ENCODE assay signal across 8 cellular contexts in the genomic region with DNA sequence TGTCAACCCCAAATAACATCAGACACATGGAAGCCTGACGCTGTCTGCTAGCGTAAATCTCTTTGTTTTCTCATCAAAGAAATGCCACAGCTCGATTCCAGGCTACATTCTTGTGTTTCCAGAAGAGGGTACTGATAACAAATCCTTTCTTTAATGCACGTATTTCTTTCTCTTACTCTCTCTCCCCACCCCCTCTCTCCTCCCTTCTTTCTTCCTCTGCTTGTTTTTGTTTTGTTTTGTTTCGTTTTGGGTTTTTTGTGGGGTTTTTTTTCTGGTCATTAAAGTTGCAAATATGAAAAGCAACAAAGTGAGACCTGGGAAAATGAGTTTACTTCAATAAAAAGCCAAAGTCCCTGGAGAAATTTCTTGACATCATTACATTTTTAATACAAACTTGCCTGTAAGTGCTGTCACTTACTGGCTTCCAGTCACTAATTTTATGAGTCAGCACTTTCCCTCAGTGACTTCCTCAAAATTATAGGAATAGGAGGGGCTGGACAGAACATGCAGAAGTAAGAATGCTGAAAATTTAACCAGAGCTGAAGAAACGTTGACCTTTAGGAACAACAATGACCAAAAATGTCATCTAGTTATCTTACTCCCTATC.
A peak's percentile ranks its signal among the peaks of the same experiment; 100 is the strongest.
DNase-seq lines count a peak whose midpoint lies in the region; ATAC-seq, FAIRE-seq and TF ChIP-seq lines count a peak whose summit lies in the region.

No MANE protein-coding gene starts in this region.

- H4K20me1 ChIP-seq in GM12878 (ENCODE audit: control insufficient read depth, insufficient read depth) = no peaks in the 10 kb centered on the region

- ATAC-seq in GM21528 (IDR thresholded peaks at IDR 0.05; ENCODE audit: low FRiP score, unreplicated experiment) (peak; percentile 76), GM12878 (peak; percentile 63), GM18861 (IDR thresholded peaks at IDR 0.05; ENCODE audit: unreplicated experiment) (no peak)

- H3K27me3 ChIP-seq in GM12878 (replicated peaks in 1 of 2; ENCODE audit: control insufficient read depth in 2 of 2, insufficient read depth in 2 of 2, low read length in 1 of 2) (no peaks in the 10 kb centered on the region), transverse colon (no peaks in the 10 kb centered on the region)

- in situ Hi-C loops in GM12878 (cut with MboI) = no loop called here
- in situ Hi-C loops in transverse colon (cut with MboI; ENCODE audit: low pct_ligation_motif_present in 1 of 4, low pct_unique_long_range_greater_than_20kb in 1 of 4, low sequenced_read_pairs in 3 of 4) = loop anchor here in 1 of 4 donors (25.0 kb wide), 1 partner anchor 591 kb away; no protein-coding TSS in a partner anchor

- 8% methylated on average over 6 of the region's 6 CpGs for WGBS in GM12878 (ENCODE audit: insufficient coverage, insufficient replicate concordance, low lambda C conversion rate, missing lambda C conversion rate)
- WGBS in transverse colon (ENCODE audit: low coverage in 1 of 2), 2 donors = 27 to 35% methylated on average over 4 to 6 of the region's 6 CpGs

- H3K79me2 ChIP-seq in GM12878 (ENCODE audit: control insufficient read depth, insufficient read depth, low read length) = no peaks in the 10 kb centered on the region

- no peaks in the 10 kb centered on the region for H3K36me3 ChIP-seq in GM12878 (ENCODE audit: control insufficient read depth in 2 of 2, insufficient read depth in 2 of 2, low read length in 1 of 2)
- H3K36me3 ChIP-seq in transverse colon = no peaks in the 10 kb centered on the region

- H3K4me3 ChIP-seq in GM12878 (no peak overlapping the region), transverse colon (peak overlapping the region in 1 of 4 donors; percentile 17)

- POLR2A ChIA-PET in GM12878 (lab: Charles Lee) = interaction anchor here (1.5 kb wide), 1 partner anchor 105 kb away, joined by 3 read pairs; no protein-coding TSS in a partner anchor

- TF ChIP-seq EP300 in GM12878 (IDR thresholded peaks at IDR 0.05; ENCODE audit: borderline replicate concordance in 1 of 2, control insufficient read depth in 1 of 2, low read depth in 2 of 2, low read length in 2 of 2) (no peak), transverse colon (IDR thresholded peaks at IDR 0.05; ENCODE audit: low read depth) (no peak)

- SMC1A ChIA-PET in GM12878 (lab: Charles Lee; ENCODE audit: uncharacterized antibody, unreplicated experiment) = interaction anchor here (0.7 to 2.2 kb wide), 9 partner anchors 29 to 591 kb away, joined by 3 to 13 read pairs (median 3); no protein-coding TSS in a partner anchor

- no peak for TF ChIP-seq POLR2A in GM12878 (IDR thresholded peaks at IDR 0.05; ENCODE audit: low read depth, low read length)
- TF ChIP-seq POLR2A in transverse colon (IDR thresholded peaks at IDR 0.05) = no peak

- H3K4me1 ChIP-seq in GM12878 (ENCODE audit: control insufficient read depth, insufficient read depth, low read length) (peaks cover 10% of the 10 kb centered on the region), transverse colon (peaks cover 0 to 25% (median 1%) of the 10 kb centered on the region in 4 donors)

- peak in 2 of 3 experiments; percentile 37 to 46; a peak in 4 of 6 replicates for TF ChIP-seq CTCF in GM12878 (IDR thresholded peaks at IDR 0.05 in 2 of 3, conservative IDR thresholded peaks at IDR 0.05 in 1 of 3; ENCODE audit: control insufficient read depth in 2 of 3, extremely low read depth in 1 of 3, insufficient read depth in 1 of 3, low read depth in 3 of 3, low read length in 3 of 3)
- peak in 4 of 5 experiments; percentile 4 to 21 (median 15) for TF ChIP-seq CTCF in transverse colon (IDR thresholded peaks at IDR 0.05)

- DNase-seq in EH (ENCODE audit: low read depth) (peak; percentile 65), NCI-H460 (ENCODE audit: extremely low read depth, low read depth) (peak; percentile 65), GM12878 (ENCODE audit: low read depth, low spot score) (no peak), left kidney (ENCODE audit: low read depth, low spot score) (peak; percentile 54), transverse colon (no peak), DMS153 treated with DMSO at 0.1 percent for 48 hours (lab: John Stamatoyannopoulos, UW; ENCODE audit: unreplicated experiment) (no peak)

- CTCF ChIA-PET in GM12878 (lab: Yijun Ruan, JAX) = interaction anchor here (0.6 to 2.2 kb wide), 8 partner anchors 18 to 591 kb away, joined by 3 to 9 read pairs (median 4); no protein-coding TSS in a partner anchor

- peak overlapping the region; percentile 59; the same call in 1 of the 2 replicates for H3K4me2 ChIP-seq in GM12878 (ENCODE audit: control insufficient read depth, insufficient read depth)

- RAD21 ChIA-PET in GM12878 (lab: Charles Lee; ENCODE audit: unreplicated experiment) = interaction anchor here (0.7 to 1.6 kb wide), 6 partner anchors 10 to 591 kb away, joined by 3 to 9 read pairs (median 3); no protein-coding TSS in a partner anchor

- no TSS peak for BruUV-seq in GM12878 (replicated peaks; lab: Mats Ljungman, UMichigan)

- peak overlapping the region; percentile 74 for H2AFZ ChIP-seq in GM12878 (ENCODE audit: control insufficient read depth, low read depth, low read length)

- H3K27ac ChIP-seq in GM12878 (ENCODE audit: control insufficient read depth, insufficient read depth) (no peak overlapping the region), transverse colon (no peak overlapping the region)

- peak; percentile 70 for TF ChIP-seq RAD21 in GM12878 (IDR thresholded peaks at IDR 0.05; ENCODE audit: insufficient read depth, low read depth, low read length)

- H3K9me3 ChIP-seq in GM12878 (replicated peaks; ENCODE audit: control insufficient read depth, insufficient read depth, low read length) = no peaks in the 10 kb centered on the region
- no peaks in the 10 kb centered on the region for H3K9me3 ChIP-seq in transverse colon

- peak overlapping the region; percentile 16; the same call in 1 of the 2 replicates for H3K9ac ChIP-seq in GM12878 (ENCODE audit: control insufficient read depth, insufficient read depth, low read length)

- peak; percentile 56 for FAIRE-seq in GM12878 (lab: Jason Lieb, UNC)

- intact Hi-C loops in GM12878 (cut with micrococcal nuclease; ENCODE audit: unreplicated experiment) = loop anchor here (1.0 to 5.0 kb wide), 2 partner anchors 46 to 120 kb away; no protein-coding TSS in a partner anchor
- intact Hi-C loops in transverse colon (cut with DNase I; ENCODE audit: low total_unique reads) = no loop called here

TF ChIP-seq in GM12878, 131 proteins besides CTCF, POLR2A, EP300 and RAD21 (continues in another document):
- no peak for TF ChIP-seq SIX5 (IDR thresholded peaks at IDR 0.05; ENCODE audit: low read depth, low read length, severe bottlenecking)
- TF ChIP-seq MTA2 (IDR thresholded peaks at IDR 0.05; ENCODE audit: low read depth) = 0 out of 2 replicates have a peak, but pooled peaks have one; percentile 15
- TF ChIP-seq NFYA (IDR thresholded peaks at IDR 0.05; ENCODE audit: borderline replicate concordance, low read depth, low read length) = no peak
- TF ChIP-seq IKZF1 (conservative IDR thresholded peaks at IDR 0.05) = 0 out of 2 replicates have a peak, but pooled peaks have one; percentile 24
- peak; percentile 19; the same call in 1 of the 2 replicates for TF ChIP-seq BMI1 (IDR thresholded peaks at IDR 0.05; ENCODE audit: borderline replicate concordance)
- TF ChIP-seq ZZZ3 (IDR thresholded peaks at IDR 0.05; ENCODE audit: control insufficient read depth, insufficient read length, low read depth) = no peak
- no peak for TF ChIP-seq TBL1XR1 (IDR thresholded peaks at IDR 0.05; ENCODE audit: low read depth, low read length)
- TF ChIP-seq BCL11A (IDR thresholded peaks at IDR 0.05; ENCODE audit: low read depth, low read length) = no peak
- no peak for TF ChIP-seq SMAD1 (IDR thresholded peaks at IDR 0.05; ENCODE audit: low read depth, partially characterized antibody)
- TF ChIP-seq ZNF274 (IDR thresholded peaks at IDR 0.05; ENCODE audit: insufficient read depth, insufficient read length) = no peak
- TF ChIP-seq, protein P1, sequence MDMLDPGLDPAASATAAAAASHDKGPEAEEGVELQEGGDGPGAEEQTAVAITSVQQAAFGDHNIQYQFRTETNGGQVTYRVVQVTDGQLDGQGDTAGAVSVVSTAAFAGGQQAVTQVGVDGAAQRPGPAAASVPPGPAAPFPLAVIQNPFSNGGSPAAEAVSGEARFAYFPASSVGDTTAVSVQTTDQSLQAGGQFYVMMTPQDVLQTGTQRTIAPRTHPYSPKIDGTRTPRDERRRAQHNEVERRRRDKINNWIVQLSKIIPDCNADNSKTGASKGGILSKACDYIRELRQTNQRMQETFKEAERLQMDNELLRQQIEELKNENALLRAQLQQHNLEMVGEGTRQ (IDR thresholded peaks at IDR 0.05; ENCODE audit: borderline replicate concordance, low read depth, low read length) = no peak
- TF ChIP-seq, protein P2, sequence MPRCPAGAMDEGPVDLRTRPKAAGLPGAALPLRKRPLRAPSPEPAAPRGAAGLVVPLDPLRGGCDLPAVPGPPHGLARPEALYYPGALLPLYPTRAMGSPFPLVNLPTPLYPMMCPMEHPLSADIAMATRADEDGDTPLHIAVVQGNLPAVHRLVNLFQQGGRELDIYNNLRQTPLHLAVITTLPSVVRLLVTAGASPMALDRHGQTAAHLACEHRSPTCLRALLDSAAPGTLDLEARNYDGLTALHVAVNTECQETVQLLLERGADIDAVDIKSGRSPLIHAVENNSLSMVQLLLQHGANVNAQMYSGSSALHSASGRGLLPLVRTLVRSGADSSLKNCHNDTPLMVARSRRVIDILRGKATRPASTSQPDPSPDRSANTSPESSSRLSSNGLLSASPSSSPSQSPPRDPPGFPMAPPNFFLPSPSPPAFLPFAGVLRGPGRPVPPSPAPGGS (IDR thresholded peaks at IDR 0.05; ENCODE audit: borderline replicate concordance, insufficient read depth, low read depth, low read length, poor library complexity, severe bottlenecking) = no peak
- TF ChIP-seq, protein P3, sequence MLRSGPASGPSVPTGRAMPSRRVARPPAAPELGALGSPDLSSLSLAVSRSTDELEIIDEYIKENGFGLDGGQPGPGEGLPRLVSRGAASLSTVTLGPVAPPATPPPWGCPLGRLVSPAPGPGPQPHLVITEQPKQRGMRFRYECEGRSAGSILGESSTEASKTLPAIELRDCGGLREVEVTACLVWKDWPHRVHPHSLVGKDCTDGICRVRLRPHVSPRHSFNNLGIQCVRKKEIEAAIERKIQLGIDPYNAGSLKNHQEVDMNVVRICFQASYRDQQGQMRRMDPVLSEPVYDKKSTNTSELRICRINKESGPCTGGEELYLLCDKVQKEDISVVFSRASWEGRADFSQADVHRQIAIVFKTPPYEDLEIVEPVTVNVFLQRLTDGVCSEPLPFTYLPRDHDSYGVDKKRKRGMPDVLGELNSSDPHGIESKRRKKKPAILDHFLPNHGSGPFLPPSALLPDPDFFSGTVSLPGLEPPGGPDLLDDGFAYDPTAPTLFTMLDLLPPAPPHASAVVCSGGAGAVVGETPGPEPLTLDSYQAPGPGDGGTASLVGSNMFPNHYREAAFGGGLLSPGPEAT (IDR thresholded peaks at IDR 0.05; ENCODE audit: low read depth) = 0 out of 2 replicates have a peak, but pooled peaks have one; percentile 22
- peak in 1 of 2 experiments; percentile 36; a peak in 2 of 4 replicates for TF ChIP-seq IKZF2 (IDR thresholded peaks at IDR 0.05)
- TF ChIP-seq SMC3 (IDR thresholded peaks at IDR 0.05; ENCODE audit: borderline replicate concordance, low read length) = peak; percentile 50; the same call in 1 of the 2 replicates

Comparison
In these comparisons a context has a peak if more than half of its experiments do, and no peak if none do; other contexts are left out.
1. DNase-seq: peak in EH (single experiment), NCI-H460 (single experiment) and left kidney (single experiment); none in GM12878 (single experiment), transverse colon (single experiment) and DMS153 treated with DMSO at 0.1 percent for 48 hours (single experiment).